In genomic region chr12:57459055-57459749, GRCh38 we compare ENCODE assay signal across 8 cellular contexts. TPM values are rescaled to one million over a fixed set of nuclear protein-coding genes. Genes with fewer than 3 reads are reported as not detected.
A peak's percentile ranks its signal among the peaks of the same experiment; 100 is the strongest.
DNase-seq lines count a peak whose midpoint lies in the region; ATAC-seq and TF ChIP-seq lines count a peak whose summit lies in the region.

No MANE protein-coding gene starts in this region.

- peaks cover 50% of the 10 kb centered on the region for H3K4me1 Mint-ChIP-seq in activated CD8-positive, alpha-beta memory T cell treated with anti-CD3 and anti-CD28 coated beads, Interleukin-2, amount 10 ng/mL, durations not matched to agents 7 days and 5 days
- H3K4me1 Mint-ChIP-seq in endothelial cell (ENCODE audit: unreplicated experiment) = peaks cover 17% of the 10 kb centered on the region

- peaks cover 18% of the 10 kb centered on the region for H3K27me3 Mint-ChIP-seq in activated CD8-positive, alpha-beta memory T cell treated with anti-CD3 and anti-CD28 coated beads, Interleukin-2, amount 10 ng/mL, durations not matched to agents 7 days and 5 days
- H3K27me3 Mint-ChIP-seq in endothelial cell (ENCODE audit: unreplicated experiment) = peaks cover 25% of the 10 kb centered on the region

- no peaks in the 10 kb centered on the region for H3K9me3 Mint-ChIP-seq in activated CD8-positive, alpha-beta memory T cell treated with anti-CD3 and anti-CD28 coated beads, Interleukin-2, amount 10 ng/mL, durations not matched to agents 7 days and 5 days (ENCODE audit: low read depth)
- no peaks in the 10 kb centered on the region for H3K9me3 Mint-ChIP-seq in endothelial cell (ENCODE audit: unreplicated experiment)

- CTCF ChIA-PET in activated CD8-positive, alpha-beta memory T cell treated with anti-CD3 and anti-CD28 coated beads, Interleukin-2, amount 10 ng/mL, durations not matched to agents 7 days and 5 days (lab: Charles Lee) = interaction anchor here (0.6 to 15.0 kb wide), 57 partner anchors 9 to 365 kb away, joined by 3 to 193 read pairs (median 5); partner anchors contain the start of genes ARHGAP9, B4GALNT1, DCTN2 and DDIT3

- peak overlapping the region; percentile 94 for H3K4me3 Mint-ChIP-seq in activated CD8-positive, alpha-beta memory T cell treated with anti-CD3 and anti-CD28 coated beads, Interleukin-2, amount 10 ng/mL, durations not matched to agents 7 days and 5 days
- peak overlapping the region; percentile 96 for H3K4me3 Mint-ChIP-seq in endothelial cell (ENCODE audit: unreplicated experiment)

- peak; percentile 90 for TF ChIP-seq CTCF in endothelial cell (IDR thresholded peaks at IDR 0.05; ENCODE audit: unreplicated experiment)

- ATAC-seq in GM21360 (IDR thresholded peaks at IDR 0.05; ENCODE audit: unreplicated experiment) = peak; percentile 44
- peak; percentile 70 for ATAC-seq in activated CD8-positive, alpha-beta memory T cell treated with anti-CD3 and anti-CD28 coated beads, Interleukin-2, amount 10 ng/mL, durations not matched to agents 7 days and 5 days

- H3K4me1 ChIP-seq in mesodermal cell (ENCODE audit: control insufficient read depth, insufficient read depth, low read length, poor library complexity, severe bottlenecking) = peaks cover 34% of the 10 kb centered on the region

- peak; percentile 87 for DNase-seq in COR-L47 (lab: John Stamatoyannopoulos, UW)
- DNase-seq in HT1080 (ENCODE audit: low read depth) = peak; percentile 98
- peak; percentile 92 to 93 for DNase-seq in NOMO-1 (lab: John Stamatoyannopoulos, UW; ENCODE audit: unreplicated experiment in 2 of 2)
- peak; percentile 97 for DNase-seq in activated CD8-positive, alpha-beta memory T cell treated with anti-CD3 and anti-CD28 coated beads, Interleukin-2, amount 10 ng/mL, durations not matched to agents 7 days and 5 days
- DNase-seq in endothelial cell (ENCODE audit: low spot score) = peak; percentile 96
- peak; percentile 77 for DNase-seq in stimulated activated CD8-positive, alpha-beta memory T cell treated with anti-CD3 and anti-CD28 coated beads, Interleukin-15, amount 100 ng/mL, for 24 hours (ENCODE audit: low read depth)

- peak overlapping the region; percentile 67 for H3K27ac ChIP-seq in mesodermal cell (ENCODE audit: low read depth, low read length, severe bottlenecking)

- H3K36me3 Mint-ChIP-seq in activated CD8-positive, alpha-beta memory T cell treated with anti-CD3 and anti-CD28 coated beads, Interleukin-2, amount 10 ng/mL, durations not matched to agents 7 days and 5 days = no peaks in the 10 kb centered on the region
- peaks cover 4% of the 10 kb centered on the region for H3K36me3 Mint-ChIP-seq in endothelial cell (ENCODE audit: low read depth, unreplicated experiment)

- no peaks in the 10 kb centered on the region for H3K36me3 ChIP-seq in mesodermal cell (ENCODE audit: control insufficient read depth, insufficient read depth, low read length)

- no peaks in the 10 kb centered on the region for H3K9me3 ChIP-seq in mesodermal cell (ENCODE audit: control insufficient read depth, low read length)

- H3K27ac Mint-ChIP-seq in activated CD8-positive, alpha-beta memory T cell treated with anti-CD3 and anti-CD28 coated beads, Interleukin-2, amount 10 ng/mL, durations not matched to agents 7 days and 5 days = peak overlapping the region; percentile 94
- peak overlapping the region; percentile 91 for H3K27ac Mint-ChIP-seq in endothelial cell (ENCODE audit: unreplicated experiment)

- H3K4me3 ChIP-seq in mesodermal cell (ENCODE audit: extremely low read depth, insufficient read depth, low read length, poor library complexity, severe bottlenecking) = peak overlapping the region; percentile 62

- WGBS in mesodermal cell (ENCODE audit: insufficient coverage in 2 of 2), 2 experiments = 1 to 2% methylated on average over 20 to 21 of the region's 24 CpGs

RNA-seq across cellular contexts. Expression of gene GLI1, which starts 0.4 kb away (rescaled TPM):
- 0.60 and 4.0 TPM in 2 replicates for total RNA-seq in HT1080 (2014; rRNA removed; shearing (Covaris generic))
- polyA plus RNA-seq in HT1080 (2015; cell fraction: cytosol; rRNA removed) = 0.08 and 0.52 TPM in 2 replicates
- 0.67 and 1.2 TPM in 2 replicates for polyA plus RNA-seq in HT1080 (2015; cell fraction: nucleus; rRNA removed)
- total RNA-seq in activated CD8-positive, alpha-beta memory T cell treated with anti-CD3 and anti-CD28 coated beads, Interleukin-2, amount 10 ng/mL, durations not matched to agents 7 days and 5 days = under 1 TPM; 0.52 to 0.53 TPM
- 0.77 TPM for total RNA-seq in endothelial cell (ENCODE audit: unreplicated experiment)
- polyA plus RNA-seq in mesodermal cell (2013, experiment 1 of 2) = 3.3 TPM
- polyA plus RNA-seq in mesodermal cell (2013, experiment 2 of 2) = 3.3 TPM

RNA-seq across cellular contexts. Expression of gene INHBE, which starts 4.1 kb away (rescaled TPM):
- 1.4 and 2.1 TPM in 2 replicates for total RNA-seq in HT1080 (2014; rRNA removed; shearing (Covaris generic))
- 4.8 and 6.1 TPM in 2 replicates for polyA plus RNA-seq in HT1080 (2015; cell fraction: cytosol; rRNA removed)
- polyA plus RNA-seq in HT1080 (2015; cell fraction: nucleus; rRNA removed) = 10.5 and 13.7 TPM in 2 replicates
- under 1 TPM in 1 of 2 experiments, not detected in 1; 0.35 TPM for total RNA-seq in activated CD8-positive, alpha-beta memory T cell treated with anti-CD3 and anti-CD28 coated beads, Interleukin-2, amount 10 ng/mL, durations not matched to agents 7 days and 5 days
- not detected for total RNA-seq in endothelial cell (ENCODE audit: unreplicated experiment)
- 2.9 TPM for polyA plus RNA-seq in mesodermal cell (2013, experiment 1 of 2)
- 3.5 TPM for polyA plus RNA-seq in mesodermal cell (2013, experiment 2 of 2)

RNA-seq across cellular contexts. Expression of gene ARHGAP9, which starts 20.5 kb away (rescaled TPM):
- 2.2 and 3.3 TPM in 2 replicates for total RNA-seq in HT1080 (2014; rRNA removed; shearing (Covaris generic))
- 2.0 and 2.2 TPM in 2 replicates for polyA plus RNA-seq in HT1080 (2015; cell fraction: cytosol; rRNA removed)
- polyA plus RNA-seq in HT1080 (2015; cell fraction: nucleus; rRNA removed) = 5.3 and 11.0 TPM in 2 replicates
- total RNA-seq in activated CD8-positive, alpha-beta memory T cell treated with anti-CD3 and anti-CD28 coated beads, Interleukin-2, amount 10 ng/mL, durations not matched to agents 7 days and 5 days = 100 to 1,000 TPM; 234 to 363 TPM
- total RNA-seq in endothelial cell (ENCODE audit: unreplicated experiment) = 65.4 TPM
- 4.9 TPM for polyA plus RNA-seq in mesodermal cell (2013, experiment 1 of 2)
- polyA plus RNA-seq in mesodermal cell (2013, experiment 2 of 2) = 2.1 TPM

RNA-seq across cellular contexts. Expression of gene INHBC, which starts 24.6 kb away (rescaled TPM):
- 0.13 and 0.37 TPM in 2 replicates for total RNA-seq in HT1080 (2014; rRNA removed; shearing (Covaris generic))
- 0.05 and 0.12 TPM in 2 replicates for polyA plus RNA-seq in HT1080 (2015; cell fraction: cytosol; rRNA removed)
- polyA plus RNA-seq in HT1080 (2015; cell fraction: nucleus; rRNA removed) = 0.08 TPM in 1 of 2 replicates, not detected in the other
- not detected for total RNA-seq in activated CD8-positive, alpha-beta memory T cell treated with anti-CD3 and anti-CD28 coated beads, Interleukin-2, amount 10 ng/mL, durations not matched to agents 7 days and 5 days
- not detected for total RNA-seq in endothelial cell (ENCODE audit: unreplicated experiment)
- not detected for polyA plus RNA-seq in mesodermal cell (2013, experiment 1 of 2)
- polyA plus RNA-seq in mesodermal cell (2013, experiment 2 of 2) = not detected

RNA-seq across cellular contexts. Expression of gene R3HDM2, which starts 28.4 kb away (rescaled TPM):
- 7.4 and 13.0 TPM in 2 replicates for total RNA-seq in HT1080 (2014; rRNA removed; shearing (Covaris generic))
- 23.2 and 30.4 TPM in 2 replicates for polyA plus RNA-seq in HT1080 (2015; cell fraction: cytosol; rRNA removed)
- 37.5 and 37.7 TPM in 2 replicates for polyA plus RNA-seq in HT1080 (2015; cell fraction: nucleus; rRNA removed)
- total RNA-seq in activated CD8-positive, alpha-beta memory T cell treated with anti-CD3 and anti-CD28 coated beads, Interleukin-2, amount 10 ng/mL, durations not matched to agents 7 days and 5 days = 10 to 100 TPM; 53.8 to 82.4 TPM
- total RNA-seq in endothelial cell (ENCODE audit: unreplicated experiment) = 39.4 TPM
- 35.7 TPM for polyA plus RNA-seq in mesodermal cell (2013, experiment 1 of 2)
- polyA plus RNA-seq in mesodermal cell (2013, experiment 2 of 2) = 37.9 TPM

Comparison
In these comparisons a context has a peak if more than half of its experiments do, and no peak if none do; other contexts are left out.
1. Peak in every context shown above with its lines: DNase-seq, ATAC-seq, H3K4me3 ChIP-seq and H3K27ac ChIP-seq.
2. RNA of gene ARHGAP9, which starts 20.5 kb away (total RNA-seq): 234 to 363 TPM in activated CD8-positive, alpha-beta memory T cell treated with anti-CD3 and anti-CD28 coated beads, Interleukin-2, amount 10 ng/mL, durations not matched to agents 7 days and 5 days and 65.4 TPM in endothelial cell (single experiment); 2.2 to 3.3 TPM in HT1080; every median in the first group is over 10 times any median in the second.